In genomic region chr20:48284837-48285236, GRCh38 we compare ENCODE assay signal across 1 cellular context.
A peak's percentile ranks its signal among the peaks of the same experiment; 100 is the strongest.
TF ChIP-seq lines count a peak whose summit lies in the region.

No MANE protein-coding gene starts in this region.

TF ChIP-seq in K562, 482 proteins besides CTCF, POLR2A, EP300 and RAD21 (continued from another document):
- TF ChIP-seq, protein P1, sequence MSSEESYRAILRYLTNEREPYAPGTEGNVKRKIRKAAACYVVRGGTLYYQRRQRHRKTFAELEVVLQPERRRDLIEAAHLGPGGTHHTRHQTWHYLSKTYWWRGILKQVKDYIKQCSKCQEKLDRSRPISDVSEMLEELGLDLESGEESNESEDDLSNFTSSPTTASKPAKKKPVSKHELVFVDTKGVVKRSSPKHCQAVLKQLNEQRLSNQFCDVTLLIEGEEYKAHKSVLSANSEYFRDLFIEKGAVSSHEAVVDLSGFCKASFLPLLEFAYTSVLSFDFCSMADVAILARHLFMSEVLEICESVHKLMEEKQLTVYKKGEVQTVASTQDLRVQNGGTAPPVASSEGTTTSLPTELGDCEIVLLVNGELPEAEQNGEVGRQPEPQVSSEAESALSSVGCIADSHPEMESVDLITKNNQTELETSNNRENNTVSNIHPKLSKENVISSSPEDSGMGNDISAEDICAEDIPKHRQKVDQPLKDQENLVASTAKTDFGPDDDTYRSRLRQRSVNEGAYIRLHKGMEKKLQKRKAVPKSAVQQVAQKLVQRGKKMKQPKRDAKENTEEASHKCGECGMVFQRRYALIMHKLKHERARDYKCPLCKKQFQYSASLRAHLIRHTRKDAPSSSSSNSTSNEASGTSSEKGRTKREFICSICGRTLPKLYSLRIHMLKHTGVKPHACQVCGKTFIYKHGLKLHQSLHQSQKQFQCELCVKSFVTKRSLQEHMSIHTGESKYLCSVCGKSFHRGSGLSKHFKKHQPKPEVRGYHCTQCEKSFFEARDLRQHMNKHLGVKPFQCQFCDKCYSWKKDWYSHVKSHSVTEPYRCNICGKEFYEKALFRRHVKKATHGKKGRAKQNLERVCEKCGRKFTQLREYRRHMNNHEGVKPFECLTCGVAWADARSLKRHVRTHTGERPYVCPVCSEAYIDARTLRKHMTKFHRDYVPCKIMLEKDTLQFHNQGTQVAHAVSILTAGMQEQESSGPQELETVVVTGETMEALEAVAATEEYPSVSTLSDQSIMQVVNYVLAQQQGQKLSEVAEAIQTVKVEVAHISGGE (CRISPR knock-in tag; IDR thresholded peaks at IDR 0.05): peak in 1 of 3 experiments; percentile 43; a peak in 2 of 6 replicates
- TF ChIP-seq, protein P2, sequence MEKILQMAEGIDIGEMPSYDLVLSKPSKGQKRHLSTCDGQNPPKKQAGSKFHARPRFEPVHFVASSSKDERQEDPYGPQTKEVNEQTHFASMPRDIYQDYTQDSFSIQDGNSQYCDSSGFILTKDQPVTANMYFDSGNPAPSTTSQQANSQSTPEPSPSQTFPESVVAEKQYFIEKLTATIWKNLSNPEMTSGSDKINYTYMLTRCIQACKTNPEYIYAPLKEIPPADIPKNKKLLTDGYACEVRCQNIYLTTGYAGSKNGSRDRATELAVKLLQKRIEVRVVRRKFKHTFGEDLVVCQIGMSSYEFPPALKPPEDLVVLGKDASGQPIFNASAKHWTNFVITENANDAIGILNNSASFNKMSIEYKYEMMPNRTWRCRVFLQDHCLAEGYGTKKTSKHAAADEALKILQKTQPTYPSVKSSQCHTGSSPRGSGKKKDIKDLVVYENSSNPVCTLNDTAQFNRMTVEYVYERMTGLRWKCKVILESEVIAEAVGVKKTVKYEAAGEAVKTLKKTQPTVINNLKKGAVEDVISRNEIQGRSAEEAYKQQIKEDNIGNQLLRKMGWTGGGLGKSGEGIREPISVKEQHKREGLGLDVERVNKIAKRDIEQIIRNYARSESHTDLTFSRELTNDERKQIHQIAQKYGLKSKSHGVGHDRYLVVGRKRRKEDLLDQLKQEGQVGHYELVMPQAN (IDR thresholded peaks at IDR 0.05; ENCODE audit: borderline replicate concordance): no peak
- TF ChIP-seq ZNF316 (IDR thresholded peaks at IDR 0.05): no peak
- no peak for TF ChIP-seq NR0B1 (IDR thresholded peaks at IDR 0.05; ENCODE audit: partially characterized antibody)
- TF ChIP-seq SREBF2 (CRISPR knock-in tag; IDR thresholded peaks at IDR 0.05): no peak
- no peak for TF ChIP-seq ETS1 (conservative IDR thresholded peaks at IDR 0.05; ENCODE audit: control insufficient read depth, low read depth, low read length)
- no peak for TF ChIP-seq SMARCE1 (IDR thresholded peaks at IDR 0.05)
- TF ChIP-seq EZH2 (IDR thresholded peaks at IDR 0.05; ENCODE audit: borderline replicate concordance, low read depth, low read length): no peak
- no peak for TF ChIP-seq CBFA2T2 (conservative IDR thresholded peaks at IDR 0.05)
- TF ChIP-seq NFYB (IDR thresholded peaks at IDR 0.05; ENCODE audit: extremely low read depth, insufficient read length): peak; percentile 76
- TF ChIP-seq NBN (IDR thresholded peaks at IDR 0.05; ENCODE audit: low read depth): no peak
- TF ChIP-seq RNF219 (CRISPR knock-in tag; IDR thresholded peaks at IDR 0.05): no peak
- TF ChIP-seq, protein P3, sequence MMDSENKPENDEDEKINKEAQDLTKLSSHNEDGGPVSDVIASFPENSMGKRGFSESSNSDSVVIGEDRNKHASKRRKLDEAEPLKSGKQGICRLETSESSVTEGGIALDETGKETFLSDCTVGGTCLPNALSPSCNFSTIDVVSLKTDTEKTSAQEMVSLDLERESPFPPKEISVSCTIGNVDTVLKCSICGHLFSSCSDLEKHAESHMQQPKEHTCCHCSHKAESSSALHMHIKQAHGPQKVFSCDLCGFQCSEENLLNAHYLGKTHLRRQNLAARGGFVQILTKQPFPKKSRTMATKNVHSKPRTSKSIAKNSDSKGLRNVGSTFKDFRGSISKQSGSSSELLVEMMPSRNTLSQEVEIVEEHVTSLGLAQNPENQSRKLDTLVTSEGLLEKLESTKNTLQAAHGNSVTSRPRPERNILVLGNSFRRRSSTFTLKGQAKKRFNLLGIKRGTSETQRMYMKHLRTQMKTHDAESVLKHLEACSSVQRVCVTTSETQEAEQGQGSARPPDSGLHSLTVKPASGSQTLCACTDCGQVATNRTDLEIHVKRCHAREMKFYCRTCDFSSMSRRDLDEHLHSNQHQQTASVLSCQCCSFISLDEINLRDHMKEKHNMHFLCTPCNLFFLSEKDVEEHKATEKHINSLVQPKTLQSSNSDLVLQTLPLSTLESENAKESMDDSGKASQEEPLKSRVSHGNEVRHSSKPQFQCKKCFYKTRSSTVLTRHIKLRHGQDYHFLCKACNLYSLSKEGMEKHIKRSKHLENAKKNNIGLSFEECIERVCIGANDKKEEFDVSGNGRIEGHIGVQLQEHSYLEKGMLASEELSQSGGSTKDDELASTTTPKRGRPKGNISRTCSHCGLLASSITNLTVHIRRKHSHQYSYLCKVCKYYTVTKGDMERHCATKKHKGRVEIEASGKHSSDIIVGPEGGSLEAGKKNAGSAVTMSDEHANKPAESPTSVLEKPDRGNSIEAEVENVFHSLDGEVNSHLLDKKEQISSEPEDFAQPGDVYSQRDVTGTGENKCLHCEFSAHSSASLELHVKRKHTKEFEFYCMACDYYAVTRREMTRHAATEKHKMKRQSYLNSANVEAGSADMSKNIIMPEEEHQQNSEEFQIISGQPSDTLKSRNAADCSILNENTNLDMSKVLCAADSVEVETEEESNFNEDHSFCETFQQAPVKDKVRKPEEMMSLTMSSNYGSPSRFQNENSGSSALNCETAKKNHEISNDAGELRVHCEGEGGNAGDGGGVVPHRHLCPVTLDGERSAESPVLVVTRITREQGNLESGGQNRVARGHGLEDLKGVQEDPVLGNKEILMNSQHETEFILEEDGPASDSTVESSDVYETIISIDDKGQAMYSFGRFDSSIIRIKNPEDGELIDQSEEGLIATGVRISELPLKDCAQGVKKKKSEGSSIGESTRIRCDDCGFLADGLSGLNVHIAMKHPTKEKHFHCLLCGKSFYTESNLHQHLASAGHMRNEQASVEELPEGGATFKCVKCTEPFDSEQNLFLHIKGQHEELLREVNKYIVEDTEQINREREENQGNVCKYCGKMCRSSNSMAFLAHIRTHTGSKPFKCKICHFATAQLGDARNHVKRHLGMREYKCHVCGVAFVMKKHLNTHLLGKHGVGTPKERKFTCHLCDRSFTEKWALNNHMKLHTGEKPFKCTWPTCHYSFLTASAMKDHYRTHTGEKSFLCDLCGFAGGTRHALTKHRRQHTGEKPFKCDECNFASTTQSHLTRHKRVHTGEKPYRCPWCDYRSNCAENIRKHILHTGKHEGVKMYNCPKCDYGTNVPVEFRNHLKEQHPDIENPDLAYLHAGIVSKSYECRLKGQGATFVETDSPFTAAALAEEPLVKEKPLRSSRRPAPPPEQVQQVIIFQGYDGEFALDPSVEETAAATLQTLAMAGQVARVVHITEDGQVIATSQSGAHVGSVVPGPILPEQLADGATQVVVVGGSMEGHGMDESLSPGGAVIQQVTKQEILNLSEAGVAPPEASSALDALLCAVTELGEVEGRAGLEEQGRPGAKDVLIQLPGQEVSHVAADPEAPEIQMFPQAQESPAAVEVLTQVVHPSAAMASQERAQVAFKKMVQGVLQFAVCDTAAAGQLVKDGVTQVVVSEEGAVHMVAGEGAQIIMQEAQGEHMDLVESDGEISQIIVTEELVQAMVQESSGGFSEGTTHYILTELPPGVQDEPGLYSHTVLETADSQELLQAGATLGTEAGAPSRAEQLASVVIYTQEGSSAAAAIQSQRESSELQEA (IDR thresholded peaks at IDR 0.05; ENCODE audit: low read depth): no peak
- TF ChIP-seq BHLHE40 (IDR thresholded peaks at IDR 0.05; ENCODE audit: low read length): no peak
- no peak for TF ChIP-seq ZNF124 (CRISPR knock-in tag; IDR thresholded peaks at IDR 0.05)
- no peak for TF ChIP-seq RBM34 (IDR thresholded peaks at IDR 0.05; ENCODE audit: borderline replicate concordance, insufficient read depth, low read length)
- TF ChIP-seq, protein P4, sequence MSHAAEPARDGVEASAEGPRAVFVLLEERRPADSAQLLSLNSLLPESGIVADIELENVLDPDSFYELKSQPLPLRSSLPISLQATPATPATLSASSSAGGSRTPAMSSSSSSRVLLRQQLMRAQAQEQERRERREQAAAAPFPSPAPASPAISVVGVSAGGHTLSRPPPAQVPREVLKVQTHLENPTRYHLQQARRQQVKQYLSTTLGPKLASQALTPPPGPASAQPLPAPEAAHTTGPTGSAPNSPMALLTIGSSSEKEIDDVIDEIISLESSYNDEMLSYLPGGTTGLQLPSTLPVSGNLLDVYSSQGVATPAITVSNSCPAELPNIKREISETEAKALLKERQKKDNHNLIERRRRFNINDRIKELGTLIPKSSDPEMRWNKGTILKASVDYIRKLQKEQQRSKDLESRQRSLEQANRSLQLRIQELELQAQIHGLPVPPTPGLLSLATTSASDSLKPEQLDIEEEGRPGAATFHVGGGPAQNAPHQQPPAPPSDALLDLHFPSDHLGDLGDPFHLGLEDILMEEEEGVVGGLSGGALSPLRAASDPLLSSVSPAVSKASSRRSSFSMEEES (CRISPR knock-in tag; IDR thresholded peaks at IDR 0.05): peak; percentile 67
- TF ChIP-seq TCF3 (CRISPR knock-in tag; IDR thresholded peaks at IDR 0.05): no peak
- TF ChIP-seq, protein P5, sequence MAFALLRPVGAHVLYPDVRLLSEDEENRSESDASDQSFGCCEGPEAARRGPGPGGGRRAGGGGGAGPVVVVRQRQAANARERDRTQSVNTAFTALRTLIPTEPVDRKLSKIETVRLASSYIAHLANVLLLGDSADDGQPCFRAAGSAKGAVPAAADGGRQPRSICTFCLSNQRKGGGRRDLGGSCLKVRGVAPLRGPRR (CRISPR knock-in tag; IDR thresholded peaks at IDR 0.05): no peak
- no peak for TF ChIP-seq ESRRB (CRISPR knock-in tag; IDR thresholded peaks at IDR 0.05; ENCODE audit: borderline replicate concordance)
- TF ChIP-seq, protein P6, sequence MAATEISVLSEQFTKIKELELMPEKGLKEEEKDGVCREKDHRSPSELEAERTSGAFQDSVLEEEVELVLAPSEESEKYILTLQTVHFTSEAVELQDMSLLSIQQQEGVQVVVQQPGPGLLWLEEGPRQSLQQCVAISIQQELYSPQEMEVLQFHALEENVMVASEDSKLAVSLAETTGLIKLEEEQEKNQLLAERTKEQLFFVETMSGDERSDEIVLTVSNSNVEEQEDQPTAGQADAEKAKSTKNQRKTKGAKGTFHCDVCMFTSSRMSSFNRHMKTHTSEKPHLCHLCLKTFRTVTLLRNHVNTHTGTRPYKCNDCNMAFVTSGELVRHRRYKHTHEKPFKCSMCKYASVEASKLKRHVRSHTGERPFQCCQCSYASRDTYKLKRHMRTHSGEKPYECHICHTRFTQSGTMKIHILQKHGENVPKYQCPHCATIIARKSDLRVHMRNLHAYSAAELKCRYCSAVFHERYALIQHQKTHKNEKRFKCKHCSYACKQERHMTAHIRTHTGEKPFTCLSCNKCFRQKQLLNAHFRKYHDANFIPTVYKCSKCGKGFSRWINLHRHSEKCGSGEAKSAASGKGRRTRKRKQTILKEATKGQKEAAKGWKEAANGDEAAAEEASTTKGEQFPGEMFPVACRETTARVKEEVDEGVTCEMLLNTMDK (IDR thresholded peaks at IDR 0.05; ENCODE audit: borderline replicate concordance, insufficient read depth, low read depth, low read length, poor library complexity, severe bottlenecking): no peak
- no peak for TF ChIP-seq ZNF584 (CRISPR knock-in tag; IDR thresholded peaks at IDR 0.05; ENCODE audit: low read depth)
- no peak for TF ChIP-seq CBX8 (IDR thresholded peaks at IDR 0.05; ENCODE audit: borderline replicate concordance, extremely low read depth, low read depth, low read length, poor library complexity, severe bottlenecking)
- TF ChIP-seq SIN3B (IDR thresholded peaks at IDR 0.05; ENCODE audit: low read depth): no peak
- TF ChIP-seq MCM7 (IDR thresholded peaks at IDR 0.05): no peak
- TF ChIP-seq ZNF282 (CRISPR knock-in tag; IDR thresholded peaks at IDR 0.05): no peak
- TF ChIP-seq THRA (IDR thresholded peaks at IDR 0.05): no peak
- peak; percentile 18; the same call in 1 of the 2 replicates for TF ChIP-seq USF1 (CRISPR knock-in tag; IDR thresholded peaks at IDR 0.05)
- no peak for TF ChIP-seq ZC3H8 (IDR thresholded peaks at IDR 0.05)
TF ChIP-seq in K562: peak in this region for 4.
